Comparison of ENCODE assay signal across 8 cellular contexts in genomic region chr2:11344342-11344955, GRCh38. TPM values are rescaled to one million over a fixed set of nuclear protein-coding genes. Genes with fewer than 3 reads are reported as not detected.
DNase-seq lines count a peak whose midpoint lies in the region; ATAC-seq and TF ChIP-seq lines count a peak whose summit lies in the region.

Gene ROCK2, minus strand, starts transcription at chr2:11344636. Its CDS starts 500 bp downstream, at chr2:11344136.

- H3K4me3 Mint-ChIP-seq in T-cell (peak within 1 kb of the TSS; percentile 96 to 98 (median 97)), progenitor cell of endocrine pancreas (ENCODE audit: low read depth) (peak within 1 kb of the TSS; percentile 97)

- WGBS in heart right ventricle, 2 donors = 0 to 1% methylated on average over 67 to 88 of the region's 90 CpGs
- WGBS in urinary bladder = under 1% methylated on average over 90 of the region's 90 CpGs

- H3K4me1 Mint-ChIP-seq in T-cell (peaks cover 34 to 41% (median 40%) of the 10 kb centered on the region in 3 donors), progenitor cell of endocrine pancreas (ENCODE audit: low read depth) (peaks cover 34% of the 10 kb centered on the region)

- TF ChIP-seq CTCF in GM10266 (IDR thresholded peaks at IDR 0.05; ENCODE audit: control insufficient read depth, insufficient read depth, low read depth, missing control alignments) (no peak), heart right ventricle (IDR thresholded peaks at IDR 0.05) (no peak), progenitor cell of endocrine pancreas (IDR thresholded peaks at IDR 0.05; ENCODE audit: unreplicated experiment) (no peak)

- peaks cover 0 to 56% (median 37%) of the 10 kb centered on the region in 9 donors for H3K4me1 ChIP-seq in heart right ventricle
- H3K4me1 ChIP-seq in urinary bladder (ENCODE audit: insufficient read depth) = no peaks in the 10 kb centered on the region

- no peaks in the 10 kb centered on the region for H3K9me3 Mint-ChIP-seq in T-cell
- H3K9me3 Mint-ChIP-seq in progenitor cell of endocrine pancreas (ENCODE audit: low read depth) = no peaks in the 10 kb centered on the region

- H3K27ac Mint-ChIP-seq in T-cell = peak within 1 kb of the TSS; percentile 87 to 94
- H3K27ac Mint-ChIP-seq in progenitor cell of endocrine pancreas = peak within 1 kb of the TSS; percentile 99

- POLR2A ChIA-PET in T-cell (lab: Charles Lee) = interaction anchor here in 1 of 2 donors (0.5 kb wide), 1 partner anchor 151 kb away, joined by 4 read pairs; no protein-coding TSS in a partner anchor

- DNase-seq in GM10266 (ENCODE audit: extremely low spot score) (peak; percentile 92), NCI-H1092 treated with DMSO at 0.1 percent for 48 hours (lab: John Stamatoyannopoulos, UW) (peak; percentile 69), T-cell (peak in 33 of 34 experiments; percentile 27 to 70 (median 48)), amniotic epithelial cell (ENCODE audit: low read depth) (peak; percentile 78), heart right ventricle (peak; percentile 90), progenitor cell of endocrine pancreas (ENCODE audit: low spot score, unreplicated experiment) (peak; percentile 84)

- no peaks in the 10 kb centered on the region for H3K27me3 Mint-ChIP-seq in T-cell
- peaks cover 20% of the 10 kb centered on the region for H3K27me3 Mint-ChIP-seq in progenitor cell of endocrine pancreas

- H3K36me3 ChIP-seq in heart right ventricle (no peaks in the 10 kb centered on the region), urinary bladder (ENCODE audit: insufficient read depth) (no peaks in the 10 kb centered on the region)

- intact Hi-C loops in heart right ventricle (cut with DNase I) = loop anchor here in 9 of 10 donors (2.0 to 10.0 kb wide), 13 partner anchors 33 to 187 kb away; partner anchors contain the start of gene SLC66A3 (in 1 of the 9)

- peak; percentile 59 for ATAC-seq in HG02571 (IDR thresholded peaks at IDR 0.05; ENCODE audit: unreplicated experiment)
- ATAC-seq in T-cell (replicated peaks in 1 of 4) = peak; percentile 73 to 79 (median 76)
- peak; percentile 80 to 91 (median 84) for ATAC-seq in heart right ventricle

- H3K4me3 ChIP-seq in heart right ventricle = peak within 1 kb of the TSS; percentile 71 to 98 (median 94)
- H3K4me3 ChIP-seq in urinary bladder (ENCODE audit: low read depth, low read length) = peak within 1 kb of the TSS; percentile 99

- no peaks in the 10 kb centered on the region for H3K27me3 ChIP-seq in heart right ventricle

- CTCF ChIA-PET in T-cell (lab: Charles Lee) = no interaction called here

- peak within 1 kb of the TSS; percentile 95 to 100 (median 99) for H3K27ac ChIP-seq in heart right ventricle
- H3K27ac ChIP-seq in urinary bladder (ENCODE audit: low read depth) = peak within 1 kb of the TSS; percentile 98

- H3K9me3 ChIP-seq in heart right ventricle = no peaks in the 10 kb centered on the region

- no peaks in the 10 kb centered on the region for H3K36me3 Mint-ChIP-seq in T-cell
- no peaks in the 10 kb centered on the region for H3K36me3 Mint-ChIP-seq in progenitor cell of endocrine pancreas (ENCODE audit: insufficient read depth)

RNA-seq across cellular contexts. Expression of gene ROCK2, which starts in this region (rescaled TPM):
- 10 to 100 TPM; 15.5 to 22.3 (median 18.6) TPM for total RNA-seq in T-cell
- total RNA-seq in heart right ventricle = 10 to 100 TPM; 29.7 to 51.8 (median 38.5) TPM
- 1 to 10 TPM; 6.9 to 8.6 TPM for polyA plus RNA-seq in heart right ventricle
- 41.9 and 43.8 TPM in 2 replicates for total RNA-seq in progenitor cell of endocrine pancreas
- 167 TPM for total RNA-seq in urinary bladder
- polyA plus RNA-seq in urinary bladder = 36.3 TPM

Comparison
In these comparisons a context has a peak if more than half of its experiments do, and no peak if none do; other contexts are left out.
1. Peak in every context shown above with its lines: DNase-seq, ATAC-seq, H3K4me3 ChIP-seq and H3K27ac ChIP-seq.